Comparison of ENCODE assay signal across 12 cellular contexts in genomic region chr5:125058185-125058826, GRCh38.
DNase-seq lines count a peak whose midpoint lies in the region; ATAC-seq and TF ChIP-seq lines count a peak whose summit lies in the region.
"Had no signal": no experiment of that assay in that cellular context is flagged by ENCODE, and none has a peak within 500 bp of the region (broad histone marks: within the 10 kb centered on the region; RNA-seq: fewer than 3 reads in every experiment).

No MANE protein-coding gene starts in this region.

- H3K9me3 ChIP-seq in breast epithelium = no peaks in the 10 kb centered on the region
- no peaks in the 10 kb centered on the region for H3K9me3 ChIP-seq in neural progenitor cell (ENCODE audit: low read depth)
- H3K9me3 ChIP-seq in neuronal stem cell (replicated peaks in 1 of 2; ENCODE audit: control insufficient read depth in 2 of 2, insufficient read depth in 1 of 2, low read depth in 1 of 2, low read length in 2 of 2) = no peaks in the 10 kb centered on the region
- H3K9me3 ChIP-seq in gastrocnemius medialis = no peaks in the 10 kb centered on the region

- H3K79me2 ChIP-seq in GM23338 (replicated peaks; ENCODE audit: insufficient read depth) = no peaks in the 10 kb centered on the region
- no peaks in the 10 kb centered on the region for H3K79me2 ChIP-seq in neural progenitor cell (ENCODE audit: low read depth)

- H3K27me3 ChIP-seq in GM23338 (ENCODE audit: insufficient read depth) = no peaks in the 10 kb centered on the region
- H3K27me3 ChIP-seq in breast epithelium = no peaks in the 10 kb centered on the region
- no peaks in the 10 kb centered on the region for H3K27me3 ChIP-seq in neural progenitor cell
- H3K27me3 ChIP-seq in neuronal stem cell (ENCODE audit: control insufficient read depth in 3 of 3, insufficient read depth in 3 of 3, low read depth in 1 of 3, low read length in 3 of 3) = no peaks in the 10 kb centered on the region
- H3K27me3 ChIP-seq in gastrocnemius medialis = no peaks in the 10 kb centered on the region

- no peak overlapping the region for H4K91ac ChIP-seq in neuronal stem cell (ENCODE audit: low read depth, low read length, poor library complexity)

- no peak overlapping the region for H3K4ac ChIP-seq in neuronal stem cell (ENCODE audit: low read length)

- H3K4me3 ChIP-seq in GM23338 (no peak overlapping the region), breast epithelium (peak overlapping the region in 1 of 3 donors; percentile 40), neural progenitor cell (no peak overlapping the region), neuronal stem cell (ENCODE audit: low read length in 2 of 2) (no peak overlapping the region), gastrocnemius medialis (no peak overlapping the region)
- H3K4me3 ChIP-seq: SK-N-MC had no signal

- H3K4me3 Mint-ChIP-seq in GM23338 (0 out of 3 replicates have a peak overlapping the region, but pooled peaks have one; percentile 3), neural progenitor cell (no peak overlapping the region)
- H3K4me3 Mint-ChIP-seq: central memory CD8-positive, alpha-beta T cell had no signal

- ATAC-seq in GM23338 (no peak), GM21360 (IDR thresholded peaks at IDR 0.05; ENCODE audit: unreplicated experiment) (no peak), GM19324 (IDR thresholded peaks at IDR 0.05; ENCODE audit: low FRiP score, unreplicated experiment) (no peak), gastrocnemius medialis (no peak)

- H3K9me2 ChIP-seq in GM23338 (ENCODE audit: insufficient read depth) = peaks cover 4% of the 10 kb centered on the region; the same call in 1 of the 2 replicates

- peak overlapping the region; percentile 44 for H3K4me2 ChIP-seq in GM23338
- peak overlapping the region; percentile 48 for H3K4me2 ChIP-seq in neural progenitor cell
- no peak overlapping the region for H3K4me2 ChIP-seq in neuronal stem cell (ENCODE audit: insufficient read depth, low read length, poor library complexity, severe bottlenecking)
- H3K4me2 ChIP-seq: KMS-11 had no signal

- H2BK15ac ChIP-seq in neuronal stem cell (ENCODE audit: low read length) = no peak overlapping the region

- H3K9me3 Mint-ChIP-seq in GM23338 (no peaks in the 10 kb centered on the region; the same call in 2 of the 3 replicates), neural progenitor cell (peaks cover 11% of the 10 kb centered on the region)

- H3K18ac ChIP-seq in neuronal stem cell (ENCODE audit: low read length) = no peak overlapping the region

- no peak overlapping the region for H2AFZ ChIP-seq in GM23338
- H2AFZ ChIP-seq in neural progenitor cell (replicated peaks) = no peak overlapping the region
- H2AFZ ChIP-seq in neuronal stem cell (ENCODE audit: low read length) = no peak overlapping the region

- in situ Hi-C loops in gastrocnemius medialis (cut with MboI; ENCODE audit: low sequenced_read_pairs in 4 of 4) = no loop called here

- H3K27me3 Mint-ChIP-seq in GM23338 (ENCODE audit: insufficient read depth, low read depth, poor library complexity) (peaks cover 1% of the 10 kb centered on the region), neural progenitor cell (ENCODE audit: insufficient read depth, low read depth) (peaks cover 7% of the 10 kb centered on the region)
- H3K27me3 Mint-ChIP-seq: central memory CD8-positive, alpha-beta T cell had no signal

- H3F3A ChIP-seq in GM23338 (replicated peaks; ENCODE audit: low read depth) = peaks cover 13% of the 10 kb centered on the region
- peaks cover 55% of the 10 kb centered on the region for H3F3A ChIP-seq in neural progenitor cell (ENCODE audit: low read depth)

- H4K20me1 ChIP-seq in GM23338 (replicated peaks; ENCODE audit: insufficient read depth) (no peaks in the 10 kb centered on the region), neural progenitor cell (ENCODE audit: low read depth) (no peaks in the 10 kb centered on the region)

- H3K9ac ChIP-seq in neural progenitor cell = no peak overlapping the region
- no peak overlapping the region for H3K9ac ChIP-seq in neuronal stem cell (ENCODE audit: low read depth, low read length, poor library complexity)
- H3K9ac ChIP-seq: KMS-11 had no signal

- TF ChIP-seq POLR2A in breast epithelium (IDR thresholded peaks at IDR 0.05) (no peak), gastrocnemius medialis (IDR thresholded peaks at IDR 0.05) (no peak)

- H2BK12ac ChIP-seq in neuronal stem cell (ENCODE audit: low read length) = no peak overlapping the region

- H3K4me1 Mint-ChIP-seq in GM23338 = peaks cover 63% of the 10 kb centered on the region
- H3K4me1 Mint-ChIP-seq in neural progenitor cell = peaks cover 65% of the 10 kb centered on the region
- H3K4me1 Mint-ChIP-seq: central memory CD8-positive, alpha-beta T cell had no signal

- H3K27ac Mint-ChIP-seq in GM23338 (no peak overlapping the region), neural progenitor cell (peak overlapping the region; percentile 78)

- H3K23ac ChIP-seq in neuronal stem cell (ENCODE audit: low read depth, low read length, poor library complexity) = no peak overlapping the region

- H3K4me1 ChIP-seq in GM23338 (ENCODE audit: insufficient read depth) (peaks cover 73% of the 10 kb centered on the region), breast epithelium (peaks cover 0 to 8% of the 10 kb centered on the region in 2 donors), neural progenitor cell (peaks cover 48% of the 10 kb centered on the region), neuronal stem cell (ENCODE audit: control insufficient read depth in 2 of 2, insufficient read depth in 1 of 2, low read depth in 1 of 2, low read length in 2 of 2) (peaks cover 15 to 37% of the 10 kb centered on the region in 2 donors), gastrocnemius medialis (peaks cover 6 to 13% of the 10 kb centered on the region in 2 donors)

- H3K27ac ChIP-seq in GM23338 (ENCODE audit: low read depth) (no peak overlapping the region), breast epithelium (peak overlapping the region; percentile 54 to 57), neural progenitor cell (no peak overlapping the region), neuronal stem cell (replicated peaks; ENCODE audit: low read length) (no peak overlapping the region), gastrocnemius medialis (no peak overlapping the region)
- H3K27ac ChIP-seq: KMS-11, SK-N-MC had no signal

- H2BK120ac ChIP-seq in neuronal stem cell (ENCODE audit: low read depth, low read length) = no peak overlapping the region

- no peaks in the 10 kb centered on the region for H3K36me3 ChIP-seq in GM23338 (ENCODE audit: insufficient read depth)
- H3K36me3 ChIP-seq in breast epithelium = no peaks in the 10 kb centered on the region
- no peaks in the 10 kb centered on the region for H3K36me3 ChIP-seq in neural progenitor cell
- H3K36me3 ChIP-seq in neuronal stem cell (replicated peaks in 1 of 2; ENCODE audit: control insufficient read depth in 2 of 2, insufficient read depth in 2 of 2, low read length in 2 of 2) = no peaks in the 10 kb centered on the region
- H3K36me3 ChIP-seq in gastrocnemius medialis = no peaks in the 10 kb centered on the region

- H3K79me1 ChIP-seq in neuronal stem cell (ENCODE audit: low read depth, low read length) = no peaks in the 10 kb centered on the region

- DNase-seq in GM23338 (ENCODE audit: low spot score) = no peak
- peak; percentile 53 for DNase-seq in NCI-H2171 treated with DMSO at 0.1 percent for 48 hours (lab: John Stamatoyannopoulos, UW)
- DNase-seq in breast epithelium (ENCODE audit: low spot score in 2 of 2) = no peak
- DNase-seq in neural progenitor cell (ENCODE audit: low spot score) = peak; percentile 20
- DNase-seq in neuronal stem cell (ENCODE audit: low spot score) = no peak
- no peak for DNase-seq in gastrocnemius medialis
- DNase-seq: occipital lobe had no signal

- TF ChIP-seq CTCF in GM23338 (conservative IDR thresholded peaks at IDR 0.05; ENCODE audit: low read depth in 2 of 2) (no peak), breast epithelium (IDR thresholded peaks at IDR 0.05) (no peak), neural progenitor cell (IDR thresholded peaks at IDR 0.05) (no peak), gastrocnemius medialis (IDR thresholded peaks at IDR 0.05 in 4 of 5, conservative IDR thresholded peaks at IDR 0.05 in 1 of 5) (no peak)

- no peak overlapping the region for H4K8ac ChIP-seq in neuronal stem cell (ENCODE audit: low read depth, low read length)

- no CpG with 5 or more reads among the region's 6 CpGs for WGBS in neuronal stem cell (ENCODE audit: extremely low coverage in 2 of 2, insufficient read length in 2 of 2, insufficient replicate concordance in 1 of 2), 2 donors

- H2AK5ac ChIP-seq in neuronal stem cell (ENCODE audit: low read depth, low read length) = no peak overlapping the region

- intact Hi-C loops in breast epithelium (cut with DNase I; ENCODE audit: low total_unique reads) (no loop called here), gastrocnemius medialis (cut with DNase I; ENCODE audit: low total_unique reads) (no loop called here)

- H2BK5ac ChIP-seq in neuronal stem cell (ENCODE audit: low read length) = no peak overlapping the region

- H3K36me3 Mint-ChIP-seq in GM23338 (ENCODE audit: low read depth) = no peaks in the 10 kb centered on the region
- H3K36me3 Mint-ChIP-seq in neural progenitor cell = peaks cover 4% of the 10 kb centered on the region

- H3K14ac ChIP-seq in neuronal stem cell (ENCODE audit: low read length) = no peak overlapping the region

TF ChIP-seq in GM23338, 12 proteins besides CTCF, POLR2A, EP300 and RAD21 (continues in another document):
- TF ChIP-seq EZH2 (IDR thresholded peaks at IDR 0.05; ENCODE audit: low read depth, unreplicated experiment) (no peak), ZNF331 (CRISPR knock-in tag; IDR thresholded peaks at IDR 0.05; ENCODE audit: low read depth) (no peak), STAT1 (IDR thresholded peaks at IDR 0.05; ENCODE audit: unreplicated experiment) (no peak), JUNB (IDR thresholded peaks at IDR 0.05; ENCODE audit: unreplicated experiment) (no peak), POLR2AphosphoS5 (IDR thresholded peaks at IDR 0.05; ENCODE audit: low read depth) (no peak), CREB1 (CRISPR knock-in tag; IDR thresholded peaks at IDR 0.05; ENCODE audit: low read depth) (no peak), EZH2phosphoT487 (IDR thresholded peaks at IDR 0.05; ENCODE audit: unreplicated experiment) (no peak), NANOG (IDR thresholded peaks at IDR 0.05; ENCODE audit: borderline replicate concordance) (no peak)

Comparison
In these comparisons a context has a peak if more than half of its experiments do, and no peak if none do; other contexts are left out.
1. DNase-seq: peak in NCI-H2171 treated with DMSO at 0.1 percent for 48 hours (single experiment) and neural progenitor cell (single experiment); none in GM23338 (single experiment), breast epithelium (0 of 2), neuronal stem cell (single experiment) and gastrocnemius medialis (0 of 2).
2. H3K27ac ChIP-seq: peak in breast epithelium (2 of 2); none in GM23338 (single experiment), neural progenitor cell (single experiment), neuronal stem cell (single experiment) and gastrocnemius medialis (0 of 4).